In genomic region chr17:49687878-49688491, GRCh38 we compare ENCODE assay signal across 1 cellular context.
TF ChIP-seq lines count a peak whose summit lies in the region.

No MANE protein-coding gene starts in this region.

TF ChIP-seq in HepG2, 621 proteins besides CTCF, POLR2A, EP300 and RAD21 (continued from another document):
- TF ChIP-seq SNAPC4 (CRISPR knock-in tag; IDR thresholded peaks at IDR 0.05) (no peak), HNRNPUL1 (IDR thresholded peaks at IDR 0.05; ENCODE audit: low read depth, low read length) (no peak), HMG20B (CRISPR knock-in tag; conservative IDR thresholded peaks at IDR 0.05) (no peak), TRIM24 (CRISPR knock-in tag; IDR thresholded peaks at IDR 0.05) (no peak), NFKBIZ (CRISPR knock-in tag; IDR thresholded peaks at IDR 0.05) (no peak), ETV6 (CRISPR knock-in tag; conservative IDR thresholded peaks at IDR 0.05) (no peak), ZMAT3 (CRISPR knock-in tag; conservative IDR thresholded peaks at IDR 0.05) (peak; percentile 83; the same call in 1 of the 2 replicates), ZNF562 (CRISPR knock-in tag; IDR thresholded peaks at IDR 0.05; ENCODE audit: borderline replicate concordance) (no peak), ZNF607 (CRISPR knock-in tag; IDR thresholded peaks at IDR 0.05; ENCODE audit: borderline replicate concordance) (peak; percentile 25; the same call in 1 of the 2 replicates), CREBL2 (CRISPR knock-in tag; IDR thresholded peaks at IDR 0.05; ENCODE audit: borderline replicate concordance) (peak; percentile 41; the same call in 1 of the 2 replicates), ZBTB26 (CRISPR knock-in tag; IDR thresholded peaks at IDR 0.05; ENCODE audit: borderline replicate concordance) (peak; percentile 37; the same call in 1 of the 2 replicates), CENPX (CRISPR knock-in tag; IDR thresholded peaks at IDR 0.05) (no peak), KMT2A (CRISPR knock-in tag; IDR thresholded peaks at IDR 0.05) (no peak), ARID5B (CRISPR knock-in tag; IDR thresholded peaks at IDR 0.05) (peak; percentile 86), HNRNPLL (IDR thresholded peaks at IDR 0.05; ENCODE audit: low read depth, low read length, poor library complexity, severe bottlenecking) (no peak), PRDM4 (CRISPR knock-in tag; IDR thresholded peaks at IDR 0.05; ENCODE audit: borderline replicate concordance) (no peak), ZSCAN29 (CRISPR knock-in tag; conservative IDR thresholded peaks at IDR 0.05) (no peak), ZFP91 (CRISPR knock-in tag; IDR thresholded peaks at IDR 0.05; ENCODE audit: borderline replicate concordance) (no peak), BCL6 (CRISPR knock-in tag; IDR thresholded peaks at IDR 0.05) (no peak), STAT5B (CRISPR knock-in tag; IDR thresholded peaks at IDR 0.05) (no peak)
